In genomic region chr19:3005345-3005744, GRCh38 we compare ENCODE assay signal across 25 cellular contexts. TPM values are rescaled to one million over a fixed set of nuclear protein-coding genes. Genes with fewer than 3 reads are reported as not detected.
"Had no signal": no experiment of that assay in that cellular context is flagged by ENCODE, and none has a peak within 500 bp of the region (broad histone marks: within the 10 kb centered on the region; RNA-seq: fewer than 3 reads in every experiment).

No MANE protein-coding gene starts in this region.

- H3K27ac ChIP-seq: left lung, lower lobe of right lung, neural progenitor cell, pancreas, prostate gland, skin epidermis, stomach, thoracic aorta, tibial artery, upper lobe of right lung had no signal

- H3K9me3 ChIP-seq: left lung, lower lobe of right lung, pancreas, prostate gland, stomach, thoracic aorta, tibial artery, upper lobe of right lung had no signal

- H3K36me3 ChIP-seq: neural progenitor cell, prostate gland, thoracic aorta had no signal

- H3K4me2 ChIP-seq: neural progenitor cell had no signal

- H3K4me3 ChIP-seq: left lung, lower lobe of right lung, neural progenitor cell, pancreas, prostate gland, skin epidermis, stomach, thoracic aorta, tibial artery, upper lobe of right lung had no signal

- H3K4me1 ChIP-seq: left lung, lower lobe of right lung, neural progenitor cell, pancreas, prostate gland, stomach, tibial artery, upper lobe of right lung had no signal

- ATAC-seq: natural killer cell; stimulated activated naive CD8-positive, alpha-beta T cell treated with anti-CD3 and anti-CD28 coated beads, Interleukin-15, Interleukin-2, amounts not matched to agents 100 U/mL and 50 U/mL, for 24 hours had no signal

- H2AFZ ChIP-seq: neural progenitor cell had no signal

- DNase-seq: hippocampal formation; kidney glomerular epithelial cell; left cardiac atrium; left lung; lower lobe of right lung; mammary epithelial cell; naive B cell; natural killer cell; nephron progenitor cell; posterior cingulate gyrus; retina; right cardiac atrium; stimulated activated CD4-positive, alpha-beta T cell treated with anti-CD3 and anti-CD28 coated beads, Interleukin-12 subunit alpha, Interleukin-12 subunit beta, amount 100 ng/mL, for 4 hours; stimulated activated naive B cell treated with anti-CD40 and anti-IgM and Interleukin-4, amounts not matched to agents 10 μg/mL and 1 μg/mL and 100 μg/mL, for 72 hours; stomach; tibial artery; trophoblast cell; upper lobe of right lung had no signal

- H3K27me3 ChIP-seq: left lung, neural progenitor cell, pancreas, stomach, upper lobe of right lung had no signal

RNA-seq across cellular contexts. Expression of gene TLE6, which starts 28.0 kb away (rescaled TPM):
- total RNA-seq: mononuclear cell had no signal
